In genomic region chr21:34891610-34891943, GRCh38 we compare ENCODE assay signal across 10 cellular contexts.
DNase-seq lines count a peak whose midpoint lies in the region; ATAC-seq and TF ChIP-seq lines count a peak whose summit lies in the region.
"Had no signal": no experiment of that assay in that cellular context is flagged by ENCODE, and none has a peak within 500 bp of the region (broad histone marks: within the 10 kb centered on the region; RNA-seq: fewer than 3 reads in every experiment).

No MANE protein-coding gene starts in this region.

- H3K27me3 Mint-ChIP-seq in T-helper 17 cell (no peaks in the 10 kb centered on the region), glutamatergic neuron (ENCODE audit: unreplicated experiment) (peaks cover 11% of the 10 kb centered on the region)
- H3K27me3 Mint-ChIP-seq: memory B cell had no signal

- DNase-seq in T-helper 17 cell: no peak
- no peak for DNase-seq in fibroblast of the aortic adventitia (ENCODE audit: low read depth)
- DNase-seq in retinal pigment epithelial cell (ENCODE audit: low read depth): no peak
- DNase-seq in stimulated activated CD4-positive, alpha-beta T cell treated with anti-CD3 and anti-CD28 coated beads, Interleukin-12 subunit alpha, Interleukin-12 subunit beta, amount 100 ng/mL, for 4 hours: no peak
- DNase-seq in HuH-7 (ENCODE audit: low spot score): no peak
- DNase-seq in glutamatergic neuron: no peak
- DNase-seq: NCI-H2029, SHP77 treated with DMSO at 0.1 percent for 48 hours had no signal

- ATAC-seq in T-helper 17 cell: no peak

- H3K36me3 ChIP-seq in ES-I3 (ENCODE audit: insufficient read depth, low read length): no peaks in the 10 kb centered on the region

- peaks cover 45% of the 10 kb centered on the region for H3K4me1 Mint-ChIP-seq in T-helper 17 cell
- H3K4me1 Mint-ChIP-seq in glutamatergic neuron (ENCODE audit: low read depth, unreplicated experiment): peaks cover 7% of the 10 kb centered on the region

- peaks cover 4% of the 10 kb centered on the region for H3K9me3 Mint-ChIP-seq in glutamatergic neuron (ENCODE audit: unreplicated experiment)

- TF ChIP-seq CTCF in fibroblast of the aortic adventitia (IDR thresholded peaks at IDR 0.05; ENCODE audit: insufficient read depth, low read length): no peak
- no peak for TF ChIP-seq CTCF in retinal pigment epithelial cell (conservative IDR thresholded peaks at IDR 0.05; ENCODE audit: low read depth, low read length)
- TF ChIP-seq CTCF in glutamatergic neuron (IDR thresholded peaks at IDR 0.05; ENCODE audit: partially characterized antibody, unreplicated experiment): no peak

- peak overlapping the region; percentile 74 for H3K9ac ChIP-seq in ES-I3 (ENCODE audit: low read depth, low read length)

- peak overlapping the region; percentile 9 for H3K4me3 Mint-ChIP-seq in T-helper 17 cell
- no peak overlapping the region for H3K4me3 Mint-ChIP-seq in glutamatergic neuron (ENCODE audit: unreplicated experiment)

- peak overlapping the region; percentile 57 for H3K4me3 ChIP-seq in fibroblast of the aortic adventitia (ENCODE audit: low read depth, low read length)
- H3K4me3 ChIP-seq in retinal pigment epithelial cell (ENCODE audit: low read length): peak overlapping the region; percentile 56

- H3K9me3 ChIP-seq in ES-I3 (ENCODE audit: control insufficient read depth, insufficient read depth, low read length) (no peaks in the 10 kb centered on the region; the same call in 1 of the 2 replicates), T-helper 17 cell (ENCODE audit: control insufficient read depth, low read length, poor library complexity, severe bottlenecking) (no peaks in the 10 kb centered on the region)

- H3K36me3 Mint-ChIP-seq in T-helper 17 cell (ENCODE audit: low read depth) (peaks cover 3% of the 10 kb centered on the region), glutamatergic neuron (ENCODE audit: unreplicated experiment) (no peaks in the 10 kb centered on the region)

- H3K27ac Mint-ChIP-seq in T-helper 17 cell (peak overlapping the region; percentile 75), glutamatergic neuron (ENCODE audit: unreplicated experiment) (no peak overlapping the region)
- H3K27ac Mint-ChIP-seq: memory B cell had no signal

- 0 out of 2 replicates have a peak, but pooled peaks cover 3% of the 10 kb centered on the region for H3K4me1 ChIP-seq in ES-I3 (ENCODE audit: insufficient read depth, low read length)
